In genomic region chr3:148599478-148599877, GRCh38 we compare ENCODE assay signal across 26 cellular contexts.
"Had no signal": no experiment of that assay in that cellular context is flagged by ENCODE, and none has a peak within 500 bp of the region (broad histone marks: within the 10 kb centered on the region; RNA-seq: fewer than 3 reads in every experiment).

No MANE protein-coding gene starts in this region.

- H3K9me3 Mint-ChIP-seq: activated B cell treated with CpG ODN at 0.5 μM for 24 hours; activated CD4-positive, alpha-beta T cell treated with anti-CD3 and anti-CD28 coated beads, Interleukin-2, amount 10 ng/mL, durations not matched to agents 24 days and 14 days; activated T-cell treated with anti-CD3 and anti-CD28 coated beads, Interleukin-2, amount 50 U/mL, for 24 hours; brain had no signal

- H3K27me3 ChIP-seq: cardiac muscle cell, SJSA1 had no signal

- H3K4me3 ChIP-seq: cardiac muscle cell, SJSA1 had no signal

- H3K4me1 Mint-ChIP-seq: activated B cell treated with CpG ODN at 0.5 μM for 24 hours; activated CD4-positive, alpha-beta T cell treated with anti-CD3 and anti-CD28 coated beads, Interleukin-2, amount 10 ng/mL, durations not matched to agents 24 days and 14 days; activated CD8-positive, alpha-beta memory T cell treated with anti-CD3 and anti-CD28 coated beads, Interleukin-2, amount 10 ng/mL, durations not matched to agents 7 days and 5 days; brain; T-helper 17 cell had no signal

- H3K36me3 Mint-ChIP-seq: activated CD8-positive, alpha-beta memory T cell treated with anti-CD3 and anti-CD28 coated beads, Interleukin-2, amount 10 ng/mL, durations not matched to agents 7 days and 5 days; activated naive CD8-positive, alpha-beta T cell; brain had no signal

- H3K27ac ChIP-seq: cardiac muscle cell, SJSA1 had no signal

- H3K9me3 ChIP-seq: SJSA1 had no signal

- ATAC-seq: activated CD8-positive, alpha-beta memory T cell treated with anti-CD3 and anti-CD28 coated beads, Interleukin-2, amount 10 ng/mL, durations not matched to agents 7 days and 5 days; PC-3; SK-N-SH treated with all-trans-retinoic acid at 6 μM for 48 hours; T-helper 17 cell had no signal

- H3K36me3 ChIP-seq: cardiac muscle cell, SJSA1 had no signal

- H3K27me3 Mint-ChIP-seq: activated B cell treated with CpG ODN at 0.5 μM for 24 hours; activated CD4-positive, alpha-beta T cell treated with anti-CD3 and anti-CD28 coated beads, Interleukin-2, amount 10 ng/mL, durations not matched to agents 24 days and 14 days; activated CD8-positive, alpha-beta memory T cell treated with anti-CD3 and anti-CD28 coated beads, Interleukin-2, amount 10 ng/mL, durations not matched to agents 7 days and 5 days; activated naive CD8-positive, alpha-beta T cell; activated T-cell treated with anti-CD3 and anti-CD28 coated beads, Interleukin-2, amount 50 U/mL, for 24 hours; brain; T-helper 17 cell had no signal

- H3K27ac Mint-ChIP-seq: activated B cell treated with CpG ODN at 0.5 μM for 24 hours; activated CD4-positive, alpha-beta T cell treated with anti-CD3 and anti-CD28 coated beads, Interleukin-2, amount 10 ng/mL, durations not matched to agents 24 days and 14 days; activated CD8-positive, alpha-beta memory T cell treated with anti-CD3 and anti-CD28 coated beads, Interleukin-2, amount 10 ng/mL, durations not matched to agents 7 days and 5 days; activated naive CD8-positive, alpha-beta T cell; activated T-cell treated with anti-CD3 and anti-CD28 coated beads, Interleukin-2, amount 50 U/mL, for 24 hours; brain; T-helper 17 cell had no signal

- DNase-seq: activated B cell treated with CpG ODN at 0.5 μM for 24 hours; activated CD4-positive, alpha-beta T cell treated with anti-CD3 and anti-CD28 coated beads for 1 hour; activated CD4-positive, alpha-beta T cell treated with anti-CD3 and anti-CD28 coated beads, Interleukin-2, amount 10 ng/mL, durations not matched to agents 24 days and 14 days; activated CD4-positive, alpha-beta T cell treated with anti-CD3 and anti-CD28 coated beads, Interleukin-2, amount 50 U/mL, for 48 hours; activated CD8-positive, alpha-beta memory T cell treated with anti-CD3 and anti-CD28 coated beads, Interleukin-2, amount 10 ng/mL, durations not matched to agents 7 days and 5 days; activated effector memory CD4-positive, alpha-beta T cell treated with anti-CD3 and anti-CD28 coated beads, Interleukin-2, amount 50 U/mL, for 16 hours; activated naive CD4-positive, alpha-beta T cell treated with Interleukin-2 at 50 U/mL for 16 hours; activated T-cell treated with anti-CD3 and anti-CD28 coated beads, Interleukin-2, amount 50 U/mL, for 24 hours; amygdala; Kasumi-1; NCI-H1048; NCI-H146; NCI-H187 treated with DMSO at 0.1 percent for 48 hours; NCI-H2081 treated with DMSO at 0.1 percent for 48 hours; NCI-H446; NCI-H524; PC-3; SHP77; SW 1271; T-helper 17 cell; T-helper 9 cell had no signal

- H3K4me3 Mint-ChIP-seq: activated B cell treated with CpG ODN at 0.5 μM for 24 hours; activated CD4-positive, alpha-beta T cell treated with anti-CD3 and anti-CD28 coated beads, Interleukin-2, amount 10 ng/mL, durations not matched to agents 24 days and 14 days; activated CD8-positive, alpha-beta memory T cell treated with anti-CD3 and anti-CD28 coated beads, Interleukin-2, amount 10 ng/mL, durations not matched to agents 7 days and 5 days; activated naive CD8-positive, alpha-beta T cell; activated T-cell treated with anti-CD3 and anti-CD28 coated beads, Interleukin-2, amount 50 U/mL, for 24 hours; brain; T-helper 17 cell had no signal
